Comparison of ENCODE assay signal across 12 cellular contexts in genomic region chr1:159960721-159961381, GRCh38. TPM values are rescaled to one million over a fixed set of nuclear protein-coding genes. Genes with fewer than 3 reads are reported as not detected.
DNase-seq lines count a peak whose midpoint lies in the region; ATAC-seq and TF ChIP-seq lines count a peak whose summit lies in the region.
"Had no signal": no experiment of that assay in that cellular context is flagged by ENCODE, and none has a peak within 500 bp of the region (broad histone marks: within the 10 kb centered on the region; RNA-seq: fewer than 3 reads in every experiment).

No MANE protein-coding gene starts in this region.

- H3K4me1 Mint-ChIP-seq in nephron: peaks cover 10% of the 10 kb centered on the region

- H3K36me3 ChIP-seq in OCI-LY3 (replicated peaks; ENCODE audit: low read depth, low read length) (no peaks in the 10 kb centered on the region), fibroblast of lung (ENCODE audit: control insufficient read depth, insufficient read depth, low read length) (no peaks in the 10 kb centered on the region)

- H3K4me3 Mint-ChIP-seq in nephron: peak overlapping the region in 2 of 3 experiments; percentile 47 to 69
- H3K4me3 Mint-ChIP-seq: CD4-positive, alpha-beta T cell had no signal

- H3K27ac ChIP-seq in OCI-LY3 (ENCODE audit: low read length) (no peak overlapping the region), fibroblast of lung (ENCODE audit: insufficient read depth, low read length) (peak overlapping the region; percentile 10)

- no peaks in the 10 kb centered on the region for H3K9me3 Mint-ChIP-seq in nephron
- H3K9me3 Mint-ChIP-seq: activated naive CD4-positive, alpha-beta T cell treated with anti-CD3 and anti-CD28 coated beads, Interleukin-2, amount 50 U/mL, for 72 hours; CD4-positive, alpha-beta T cell had no signal

- peak overlapping the region in 2 of 3 experiments; percentile 70 to 94 for H3K27ac Mint-ChIP-seq in nephron
- H3K27ac Mint-ChIP-seq: activated naive CD4-positive, alpha-beta T cell treated with anti-CD3 and anti-CD28 coated beads, Interleukin-2, amount 50 U/mL, for 72 hours; CD4-positive, alpha-beta T cell had no signal

- DNase-seq in AG09319 (ENCODE audit: extremely low read depth, low read depth) (peak; percentile 88), fibroblast of lung (ENCODE audit: low read depth in 2 of 2) (peak; percentile 87), NK-92 (lab: John Stamatoyannopoulos, UW; ENCODE audit: unreplicated experiment) (no peak)
- no peak for DNase-seq in stimulated activated naive CD4-positive, alpha-beta T cell (lab: John Stamatoyannopoulos, UW)
- DNase-seq: CD4-positive, alpha-beta T cell; hippocampal formation; NK-92 treated with Interleukin-12 subunit alpha and Interleukin-12 subunit beta, amount 100 ng/mL, for 24 hours had no signal

- peaks cover 29% of the 10 kb centered on the region for H3K27me3 Mint-ChIP-seq in nephron (ENCODE audit: low read depth)

- no peaks in the 10 kb centered on the region for H4K20me1 ChIP-seq in OCI-LY3 (ENCODE audit: insufficient read depth, low read length)
- no peaks in the 10 kb centered on the region for H4K20me1 ChIP-seq in fibroblast of lung (ENCODE audit: control insufficient read depth, extremely low read depth, insufficient read depth, low read length)

- TF ChIP-seq CTCF in AG09319 (IDR thresholded peaks at IDR 0.05; ENCODE audit: low read depth, low read length): no peak
- TF ChIP-seq CTCF in OCI-LY3 (IDR thresholded peaks at IDR 0.05; ENCODE audit: low read depth, low read length): no peak
- TF ChIP-seq CTCF in fibroblast of lung (conservative IDR thresholded peaks at IDR 0.05 in 1 of 2, IDR thresholded peaks at IDR 0.05 in 1 of 2; ENCODE audit: low read depth in 1 of 2, low read length in 2 of 2): no peak
- TF ChIP-seq CTCF in nephron (IDR thresholded peaks at IDR 0.05; ENCODE audit: unreplicated experiment in 3 of 3): no peak

- no peaks in the 10 kb centered on the region for H3K36me3 Mint-ChIP-seq in nephron (ENCODE audit: low read depth)
- H3K36me3 Mint-ChIP-seq: activated naive CD4-positive, alpha-beta T cell treated with anti-CD3 and anti-CD28 coated beads, Interleukin-2, amount 50 U/mL, for 72 hours had no signal

- H3K9me3 ChIP-seq in OCI-LY3 (ENCODE audit: insufficient read depth, low read length) (no peaks in the 10 kb centered on the region), fibroblast of lung (ENCODE audit: control insufficient read depth, insufficient read depth, low read depth, low read length) (no peaks in the 10 kb centered on the region)

- H3K9ac ChIP-seq in OCI-LY3 (ENCODE audit: low read length) (no peak overlapping the region), fibroblast of lung (ENCODE audit: insufficient read depth, low read length) (no peak overlapping the region)

- H2AFZ ChIP-seq in OCI-LY3 (ENCODE audit: low read depth, low read length) (no peak overlapping the region), fibroblast of lung (ENCODE audit: low read length) (peak overlapping the region; percentile 14)

- no peaks in the 10 kb centered on the region for H3K27me3 ChIP-seq in OCI-LY3 (ENCODE audit: low read depth, low read length)
- H3K27me3 ChIP-seq in fibroblast of lung (ENCODE audit: control insufficient read depth, insufficient read depth, low read length): no peaks in the 10 kb centered on the region

- no peak for ATAC-seq in GM19351 (IDR thresholded peaks at IDR 0.05; ENCODE audit: unreplicated experiment)
- ATAC-seq in HG02884 (IDR thresholded peaks at IDR 0.05; ENCODE audit: unreplicated experiment): no peak
- ATAC-seq: activated naive CD4-positive, alpha-beta T cell treated with anti-CD3 and anti-CD28 coated beads, Interleukin-2, amount 50 U/mL, for 72 hours had no signal

- no peaks in the 10 kb centered on the region for H3K79me2 ChIP-seq in OCI-LY3 (ENCODE audit: low read length)
- no peaks in the 10 kb centered on the region for H3K79me2 ChIP-seq in fibroblast of lung (ENCODE audit: control insufficient read depth, insufficient read depth, low read length)

- H3K4me1 ChIP-seq in OCI-LY3 (ENCODE audit: low read length) (peaks cover 50% of the 10 kb centered on the region), fibroblast of lung (ENCODE audit: control insufficient read depth, extremely low read depth, insufficient read depth, low read length) (no peaks in the 10 kb centered on the region)

- H3K4me2 ChIP-seq in OCI-LY3 (ENCODE audit: low read length) (peak overlapping the region; percentile 2; the same call in 1 of the 2 replicates), fibroblast of lung (ENCODE audit: extremely low read depth, insufficient read depth, low read length) (peak overlapping the region; percentile 32)

- H3K4me3 ChIP-seq in OCI-LY3 (ENCODE audit: low read length) (no peak overlapping the region), fibroblast of lung (replicated peaks in 1 of 4; ENCODE audit: control extremely low read depth in 1 of 4, insufficient read depth in 1 of 4, low read depth in 3 of 4, low read length in 4 of 4) (peak overlapping the region; percentile 30 to 69 (median 49))

RNA-seq across cellular contexts. Expression of gene SLAMF9, which starts 6.8 kb away (rescaled TPM):
- not detected in 2 replicates for total RNA-seq in fibroblast of lung
- not detected in 2 replicates for polyA plus RNA-seq in fibroblast of lung
- not detected in 2 replicates for polyA plus RNA-seq in fibroblast of lung (2012)
- polyA minus RNA-seq in fibroblast of lung (ENCODE audit: low replicate concordance): not detected in 2 replicates
- total RNA-seq: activated naive CD4-positive, alpha-beta T cell treated with anti-CD3 and anti-CD28 coated beads, Interleukin-2, amount 50 U/mL, for 72 hours; CD4-positive, alpha-beta T cell had no signal

RNA-seq across cellular contexts. Expression of gene IGSF9, which starts 15.4 kb away (rescaled TPM):
- under 0.01 TPM in 2 replicates for total RNA-seq in fibroblast of lung
- not detected in 2 replicates for polyA plus RNA-seq in fibroblast of lung
- polyA plus RNA-seq in fibroblast of lung (2012): not detected in 2 replicates
- polyA minus RNA-seq in fibroblast of lung (ENCODE audit: low replicate concordance): not detected in 2 replicates
- total RNA-seq: activated naive CD4-positive, alpha-beta T cell treated with anti-CD3 and anti-CD28 coated beads, Interleukin-2, amount 50 U/mL, for 72 hours; CD4-positive, alpha-beta T cell had no signal

RNA-seq across cellular contexts. Expression of gene TAGLN2, which starts 35.5 kb away (rescaled TPM):
- 220 and 300 TPM in 2 replicates for total RNA-seq in fibroblast of lung
- 718 and 768 TPM in 2 replicates for polyA plus RNA-seq in fibroblast of lung
- polyA plus RNA-seq in fibroblast of lung (2012): 846 and 900 TPM in 2 replicates
- polyA minus RNA-seq in fibroblast of lung (ENCODE audit: low replicate concordance): 726 and 765 TPM in 2 replicates

Comparison
In these comparisons a context has a peak if more than half of its experiments do, and no peak if none do; other contexts are left out.
1. DNase-seq: peak in AG09319 (single experiment) and fibroblast of lung (2 of 2); none in NK-92 (single experiment) and stimulated activated naive CD4-positive, alpha-beta T cell (0 of 6).